ENCODE assay signal across 8 cellular contexts in the genomic region with DNA sequence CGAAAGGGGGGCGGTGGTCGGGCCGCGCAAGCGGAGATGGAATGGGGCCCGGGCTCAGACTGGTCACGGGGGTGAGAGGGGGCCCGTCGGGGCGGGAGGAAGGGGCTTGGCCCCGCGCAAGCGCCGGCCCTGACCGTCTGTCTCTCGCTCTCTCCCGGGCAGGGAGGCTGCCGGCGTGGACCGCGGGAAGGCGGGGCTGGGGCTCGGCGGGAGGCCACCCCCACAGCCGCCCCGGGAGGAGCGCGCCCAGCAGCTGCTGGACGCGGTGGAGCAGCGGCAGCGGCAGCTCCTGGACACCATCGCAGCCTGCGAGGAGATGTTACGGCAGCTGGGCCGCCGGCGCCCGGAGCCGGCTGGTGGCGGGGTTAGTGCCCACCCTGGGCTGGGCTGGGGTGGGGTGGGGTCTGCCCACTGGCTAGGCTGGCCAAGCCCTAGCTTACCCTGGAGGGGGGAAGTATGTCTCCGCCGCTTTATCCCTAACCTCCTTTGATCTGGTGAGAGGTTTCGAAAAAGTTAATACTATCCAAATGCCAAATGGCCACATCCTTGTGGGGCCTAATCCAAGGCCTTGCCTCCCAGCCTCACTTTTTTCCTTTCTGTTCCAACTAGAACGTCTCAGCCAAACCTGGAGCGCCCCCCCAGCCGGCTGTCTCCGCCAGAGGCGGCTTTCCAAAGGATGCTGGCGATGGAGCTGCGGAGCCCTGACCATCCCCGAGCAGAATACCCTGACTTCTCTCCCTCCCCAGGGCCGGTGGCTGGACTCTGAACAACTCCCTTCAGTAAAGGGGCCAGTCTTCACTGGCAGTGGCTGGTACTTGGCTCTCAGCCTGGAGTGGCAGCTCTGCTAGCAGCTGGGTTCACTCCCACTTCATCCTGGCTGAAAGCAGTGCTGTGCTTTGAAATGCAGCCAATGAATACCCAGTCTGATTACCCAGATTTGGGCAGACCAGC. TPM values are rescaled to one million over a fixed set of nuclear protein-coding genes. Genes with fewer than 3 reads are reported as not detected.
A peak's percentile ranks its signal among the peaks of the same experiment; 100 is the strongest.
DNase-seq lines count a peak whose midpoint lies in the region; ATAC-seq and TF ChIP-seq lines count a peak whose summit lies in the region.

No MANE protein-coding gene starts in this region.

- H3K4me1 ChIP-seq in endocrine pancreas (ENCODE audit: control insufficient read depth, insufficient read depth, low read length) (peaks cover 6% of the 10 kb centered on the region), stomach (peaks cover 22 to 53% (median 38%) of the 10 kb centered on the region in 4 donors)

- WGBS in stomach, 5 donors, result 2 to 11% (median 3%) methylated on average over 21 to 54 of the region's 54 CpGs

- no peak for TF ChIP-seq POLR2A in stomach (IDR thresholded peaks at IDR 0.05)

- H3K9me3 ChIP-seq in WERI-Rb-1 (ENCODE audit: severe bottlenecking) (no peaks in the 10 kb centered on the region), endocrine pancreas (ENCODE audit: control insufficient read depth, low read length) (no peaks in the 10 kb centered on the region), stomach (no peaks in the 10 kb centered on the region)

- ATAC-seq in HG02763 (IDR thresholded peaks at IDR 0.05; ENCODE audit: unreplicated experiment), result peak; percentile 35

- no peak for TF ChIP-seq EP300 in stomach (IDR thresholded peaks at IDR 0.05)

- H3K36me3 ChIP-seq in WERI-Rb-1, result peaks cover 45% of the 10 kb centered on the region
- H3K36me3 ChIP-seq in endocrine pancreas (ENCODE audit: control insufficient read depth, insufficient read depth, low read length), result no peaks in the 10 kb centered on the region
- H3K36me3 ChIP-seq in stomach, result peaks cover 31 to 38% (median 33%) of the 10 kb centered on the region in 4 donors

- TF ChIP-seq CTCF in GM12865 (IDR thresholded peaks at IDR 0.05; ENCODE audit: insufficient read depth, low read depth, low read length, missing control alignments) (no peak), WERI-Rb-1 (IDR thresholded peaks at IDR 0.05; ENCODE audit: low read depth, low read length) (peak; percentile 6; the same call in 1 of the 2 replicates), stomach (IDR thresholded peaks at IDR 0.05) (no peak)

- intact Hi-C loops in stomach (cut with DNase I; ENCODE audit: low total_unique reads), result no loop called here

- H3K4me3 ChIP-seq in GM12865 (ENCODE audit: low read depth, low read length) (peak overlapping the region; percentile 85), WERI-Rb-1 (ENCODE audit: low read depth, low read length) (peak overlapping the region; percentile 69), endocrine pancreas (ENCODE audit: control insufficient read depth, insufficient read depth, low read length) (peak overlapping the region; percentile 56), stomach (peak overlapping the region; percentile 82 to 98 (median 90))

- no peaks in the 10 kb centered on the region for H3K27me3 ChIP-seq in WERI-Rb-1 (ENCODE audit: insufficient read depth, low read depth, severe bottlenecking)
- H3K27me3 ChIP-seq in endocrine pancreas (ENCODE audit: control insufficient read depth, insufficient read depth, low read length), result no peaks in the 10 kb centered on the region
- no peaks in the 10 kb centered on the region for H3K27me3 ChIP-seq in stomach

- H3K9ac ChIP-seq in endocrine pancreas (ENCODE audit: control insufficient read depth, insufficient read depth, low read length), result peak overlapping the region; percentile 71

- H3K27ac ChIP-seq in WERI-Rb-1 (peak overlapping the region; percentile 75), stomach (peak overlapping the region; percentile 96 to 99 (median 96))

- DNase-seq in AG08396 (ENCODE audit: low spot score) (peak; percentile 96), GM12865 (ENCODE audit: low read depth) (no peak), NCI-H1417 (lab: John Stamatoyannopoulos, UW) (peak; percentile 52 to 90 (median 89)), WERI-Rb-1 (peak; percentile 83), lung microvascular endothelial cell (ENCODE audit: low read depth in 2 of 2) (peak; percentile 81 to 83), stomach (peak; percentile 78)

RNA-seq across cellular contexts. Expression of a gene that starts 0.6 kb away (rescaled TPM):
- total RNA-seq in lung microvascular endothelial cell (12.2 and 22.4 TPM in 2 replicates), stomach (10 to 100 TPM in 3 of 5 donors, 1 to 10 TPM in 1, not detected in 1; 1.3 to 30.3 (median 15.5) TPM)
- 10 to 100 TPM in 2 of 3 donors, 1 to 10 TPM in 1; 9.9 to 13.1 (median 10.4) TPM for polyA plus RNA-seq in stomach

RNA-seq across cellular contexts. Expression of a gene that starts 1.1 kb away (rescaled TPM):
- total RNA-seq in lung microvascular endothelial cell (14.4 and 21.2 TPM in 2 replicates), stomach (100 to 1,000 TPM in 2 of 5 donors, 10 to 100 TPM in 2, 1 to 10 TPM in 1; 7.9 to 193 (median 46.7) TPM)
- polyA plus RNA-seq in stomach, result 10 to 100 TPM; 43.4 to 59.0 (median 59.0) TPM

RNA-seq across cellular contexts. Expression of a gene that starts 15.0 kb away (rescaled TPM):
- total RNA-seq in lung microvascular endothelial cell, result 0.65 and 1.6 TPM in 2 replicates
- 1 to 10 TPM in 4 of 5 donors, not detected in 1; 1.8 to 5.8 (median 3.8) TPM for total RNA-seq in stomach
- polyA plus RNA-seq in stomach, result 1 to 10 TPM; 1.4 to 3.6 (median 2.2) TPM

RNA-seq across cellular contexts. Expression of a gene that starts 43.7 kb away (rescaled TPM):
- total RNA-seq in lung microvascular endothelial cell, result not detected in 2 replicates
- total RNA-seq in stomach, result 100 to 1,000 TPM in 1 of 5 donors, 1 to 10 TPM in 3, not detected in 1; 1.2 to 212 (median 2.3) TPM
- 1 to 10 TPM in 1 of 3 donors, under 1 TPM in 2; 0.18 to 2.1 (median 0.31) TPM for polyA plus RNA-seq in stomach

RNA-seq across cellular contexts. Expression of a gene that starts 50.7 kb away (rescaled TPM):
- 1.3 and 2.0 TPM in 2 replicates for total RNA-seq in lung microvascular endothelial cell
- total RNA-seq in stomach, result 1 to 10 TPM; 1.2 to 5.4 (median 4.5) TPM
- 1 to 10 TPM; 1.5 to 3.1 (median 2.4) TPM for polyA plus RNA-seq in stomach
